ENCODE assay signal across 11 cellular contexts in genomic region chr22:26508148-26508547, GRCh38.
"Had no signal": no experiment of that assay in that cellular context is flagged by ENCODE, and none has a peak within 500 bp of the region (broad histone marks: within the 10 kb centered on the region; RNA-seq: fewer than 3 reads in every experiment).

No MANE protein-coding gene starts in this region.

- H3K4me2 ChIP-seq: GM23338 had no signal

- ATAC-seq: GM23338, HCT116 had no signal

- H2AFZ ChIP-seq: GM23248, GM23338 had no signal

- H3K9ac ChIP-seq: GM23248 had no signal

- H3K27ac ChIP-seq: GM23248 had no signal

- H3K4me3 ChIP-seq: GM23248, GM23338, HAP-1 had no signal

- DNase-seq: GM23248, GOT3, H7, H9, HCEC 1CT, HFFc6 had no signal

- FAIRE-seq: H1, H54 had no signal

- H3K9me3 ChIP-seq: HAP-1 had no signal
